In the genomic region with DNA sequence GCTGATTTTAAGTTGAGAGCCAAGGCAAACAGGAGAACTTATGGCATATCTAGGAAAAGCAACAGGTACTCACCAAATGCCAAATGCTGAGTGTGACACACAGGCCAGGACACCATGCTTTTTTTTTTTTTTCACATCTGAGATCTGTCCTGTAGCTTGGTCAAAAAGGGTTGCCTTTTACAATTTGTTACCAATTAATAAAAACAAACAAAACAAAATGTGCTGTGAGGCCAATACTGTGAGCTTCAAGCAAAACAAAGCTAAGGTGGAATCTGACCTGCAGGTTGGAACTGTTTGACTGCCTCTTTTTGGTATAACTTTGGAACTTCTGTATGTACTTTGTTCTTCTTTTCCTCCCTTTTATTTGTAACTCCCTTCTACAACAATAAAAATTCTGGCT, we compare ENCODE assay signal across 5 cellular contexts.
"Had no signal": no experiment of that assay in that cellular context is flagged by ENCODE, and none has a peak within 500 bp of the region (broad histone marks: within the 10 kb centered on the region; RNA-seq: fewer than 3 reads in every experiment).

No MANE protein-coding gene starts in this region.

- FAIRE-seq: HTR-8/SVneo, K562 had no signal

- H3K27ac ChIP-seq: HL-60 had no signal

- ATAC-seq: K562 had no signal

- DNase-seq: IMR-90, KBM-7 had no signal

- H3K4me3 ChIP-seq: K562 had no signal
